Comparison of ENCODE assay signal across 20 cellular contexts in genomic region chr7:24373556-24373955, GRCh38.
"Had no signal": no experiment of that assay in that cellular context is flagged by ENCODE, and none has a peak within 500 bp of the region (broad histone marks: within the 10 kb centered on the region; RNA-seq: fewer than 3 reads in every experiment).

No MANE protein-coding gene starts in this region.

- H3K27me3 ChIP-seq: MG63, Peyer's patch, SJSA1 had no signal

- H3K9me3 ChIP-seq: MG63, Peyer's patch, SJSA1 had no signal

- DNase-seq: IMR-90, Karpas-422, KG1, MG63, NCI-H1092 treated with DMSO at 0.1 percent for 48 hours, NCI-H1436 treated with DMSO at 0.1 percent for 48 hours, NCI-H1694, NCI-H2029 treated with DMSO at 0.1 percent for 48 hours, NCI-H2171 treated with DMSO at 0.1 percent for 48 hours, NCI-H345, NCI-H446 treated with DMSO at 0.1 percent for 48 hours, NCI-H510A treated with DMSO at 0.1 percent for 48 hours, NCI-H69, NCI-H774, OCI-M1, PC-9, Peyer's patch, SHP77 treated with DMSO at 0.1 percent for 48 hours had no signal

- H3K27ac ChIP-seq: PC-9, Peyer's patch, SJSA1, SK-N-MC had no signal

- H3K4me2 ChIP-seq: PC-9 had no signal

- H3K36me3 ChIP-seq: MG63, Peyer's patch, SJSA1 had no signal

- H3K4me1 ChIP-seq: Peyer's patch, SJSA1 had no signal

- H3K4me3 ChIP-seq: MG63, PC-9, Peyer's patch, SJSA1, SK-N-MC had no signal

- H2AFZ ChIP-seq: PC-9 had no signal
